In the genomic region with DNA sequence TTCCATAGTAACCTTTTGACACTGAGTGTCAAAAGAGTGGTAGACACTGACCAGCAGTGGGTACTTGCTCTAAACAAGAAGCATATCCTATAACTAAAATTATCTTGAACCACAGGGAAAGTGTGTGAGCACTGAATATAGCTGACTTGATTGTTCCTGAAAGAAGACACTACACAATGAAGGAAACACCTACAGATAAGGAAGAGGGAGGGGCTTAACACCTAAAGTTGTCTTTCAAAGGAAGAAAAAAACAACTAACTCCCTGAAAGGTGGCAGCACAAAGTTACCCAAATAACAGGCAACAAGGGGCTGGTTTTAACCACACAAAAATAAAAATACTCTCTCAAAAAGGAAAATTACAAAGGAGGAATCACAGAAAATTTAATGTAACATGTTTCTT, we compare ENCODE assay signal across 26 cellular contexts. TPM values are rescaled to one million over a fixed set of nuclear protein-coding genes. Genes with fewer than 3 reads are reported as not detected.
"Had no signal": no experiment of that assay in that cellular context is flagged by ENCODE, and none has a peak within 500 bp of the region (broad histone marks: within the 10 kb centered on the region; RNA-seq: fewer than 3 reads in every experiment).

No MANE protein-coding gene starts in this region.

- H3K36me3 ChIP-seq: brain microvascular endothelial cell, colonic mucosa, esophagus muscularis mucosa, gastroesophageal sphincter, heart right ventricle, left lung, thyroid gland, WERI-Rb-1 had no signal

- H3K4me1 Mint-ChIP-seq: activated naive CD4-positive, alpha-beta T cell treated with anti-CD3 and anti-CD28 coated beads, Interleukin-2, amount 50 U/mL, for 24 hours had no signal

- H3K4me3 ChIP-seq: colonic mucosa, esophagus muscularis mucosa, gastroesophageal sphincter, heart right ventricle, left lung, lung, thyroid gland had no signal

- FAIRE-seq: TTC549 had no signal

- H3K27ac ChIP-seq: brain microvascular endothelial cell, colonic mucosa, esophagus muscularis mucosa, gastroesophageal sphincter, heart right ventricle, left lung, parathyroid adenoma, thyroid gland, WERI-Rb-1 had no signal

- DNase-seq: activated CD4-positive, alpha-beta T cell treated with anti-CD3 and anti-CD28 coated beads for 1 hour; activated CD4-positive, alpha-beta T cell treated with anti-CD3 and anti-CD28 coated beads, Interleukin-2, amount 50 U/mL, for 1 hour; activated CD8-positive, alpha-beta T cell treated with anti-CD3 and anti-CD28 coated beads, Interleukin-2, amount 10 ng/mL, durations not matched to agents 7 days and 5 days; activated gamma-delta T cell treated with Interleukin-2 at 50 U/mL for 16 hours; anterior cingulate cortex; brain microvascular endothelial cell; colonic mucosa; dorsolateral prefrontal cortex; heart right ventricle; kidney glomerular epithelial cell; left lung; naive thymus-derived CD4-positive, alpha-beta T cell; nucleus accumbens; right cardiac atrium; stimulated activated CD4-positive, alpha-beta T cell treated with anti-CD3 and anti-CD28 coated beads, Interleukin-12 subunit alpha, Interleukin-12 subunit beta, amount 100 ng/mL, for 4 hours; substantia nigra; T-helper 1 cell; thyroid gland; WERI-Rb-1 had no signal

- H3K79me2 ChIP-seq: parathyroid adenoma had no signal

- H2AFZ ChIP-seq: parathyroid adenoma had no signal

- H3K9me3 ChIP-seq: colonic mucosa, esophagus muscularis mucosa, gastroesophageal sphincter, left lung, thyroid gland had no signal

- ATAC-seq: activated CD8-positive, alpha-beta T cell treated with anti-CD3 and anti-CD28 coated beads, Interleukin-2, amount 10 ng/mL, durations not matched to agents 7 days and 5 days; gastroesophageal sphincter; heart right ventricle; left lung; naive thymus-derived CD4-positive, alpha-beta T cell; right cardiac atrium had no signal

- H3K9ac ChIP-seq: parathyroid adenoma had no signal

- H3K4me1 ChIP-seq: colonic mucosa, parathyroid adenoma had no signal

- H3K27ac Mint-ChIP-seq: activated CD8-positive, alpha-beta T cell treated with anti-CD3 and anti-CD28 coated beads, Interleukin-2, amount 10 ng/mL, durations not matched to agents 7 days and 5 days; activated naive CD4-positive, alpha-beta T cell treated with anti-CD3 and anti-CD28 coated beads, Interleukin-2, amount 50 U/mL, for 24 hours; naive thymus-derived CD4-positive, alpha-beta T cell; stimulated activated naive CD8-positive, alpha-beta T cell treated with anti-CD3 and anti-CD28 coated beads, Interleukin-15, Interleukin-2, amounts not matched to agents 100 ng/mL and 50 ng/mL, for 24 hours had no signal

- H3K4me3 Mint-ChIP-seq: activated CD8-positive, alpha-beta T cell treated with anti-CD3 and anti-CD28 coated beads, Interleukin-2, amount 10 ng/mL, durations not matched to agents 7 days and 5 days; activated naive CD4-positive, alpha-beta T cell treated with anti-CD3 and anti-CD28 coated beads, Interleukin-2, amount 50 U/mL, for 24 hours; naive thymus-derived CD4-positive, alpha-beta T cell; stimulated activated naive CD8-positive, alpha-beta T cell treated with anti-CD3 and anti-CD28 coated beads, Interleukin-15, Interleukin-2, amounts not matched to agents 100 ng/mL and 50 ng/mL, for 24 hours had no signal

- H3K36me3 Mint-ChIP-seq: activated naive CD4-positive, alpha-beta T cell treated with anti-CD3 and anti-CD28 coated beads, Interleukin-2, amount 50 U/mL, for 24 hours had no signal

RNA-seq across cellular contexts. Expression of gene ELAVL2, which starts 6.6 kb away (rescaled TPM):
- total RNA-seq: activated CD8-positive, alpha-beta T cell treated with anti-CD3 and anti-CD28 coated beads, Interleukin-2, amount 10 ng/mL, durations not matched to agents 7 days and 5 days; naive thymus-derived CD4-positive, alpha-beta T cell had no signal
- polyA plus RNA-seq: naive thymus-derived CD4-positive, alpha-beta T cell had no signal
